8 cellular contexts compared by ENCODE assay signal in the genomic region with DNA sequence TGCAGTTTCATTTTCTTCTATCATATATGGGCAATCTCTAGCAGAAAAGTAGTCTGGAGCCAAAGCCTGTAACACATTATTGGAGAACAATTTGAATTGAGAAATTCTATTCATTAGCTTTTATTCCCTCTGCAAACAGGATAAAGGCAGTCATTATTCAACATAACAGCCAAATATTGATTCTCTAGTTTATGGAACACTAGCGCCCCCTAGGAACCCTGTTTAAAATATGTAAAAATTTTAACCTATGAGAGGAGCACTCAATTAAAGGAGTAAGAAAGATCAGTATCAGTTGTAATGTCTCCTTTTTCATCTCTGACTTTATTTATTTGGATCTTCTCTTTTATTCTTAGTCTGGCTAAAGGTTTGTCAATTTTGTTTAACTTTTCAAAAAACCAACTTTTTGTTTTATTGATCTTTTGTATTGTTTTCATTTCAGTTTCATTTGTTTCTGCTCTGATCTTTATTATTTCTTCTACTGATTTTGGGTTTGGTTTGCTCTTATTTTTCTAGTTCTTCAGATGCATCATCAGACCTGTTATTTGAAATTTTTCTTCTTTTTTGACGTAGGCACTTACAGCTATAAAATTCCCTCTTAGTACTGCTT. TPM values are rescaled to one million over a fixed set of nuclear protein-coding genes. Genes with fewer than 3 reads are reported as not detected.
DNase-seq lines count a peak whose midpoint lies in the region; ATAC-seq, FAIRE-seq and TF ChIP-seq lines count a peak whose summit lies in the region.

No MANE protein-coding gene starts in this region.

- H3K27ac Mint-ChIP-seq in Caco-2 (ENCODE audit: unreplicated experiment): no peak overlapping the region

- peak in 1 of 2 experiments; percentile 72 for DNase-seq in Caco-2
- DNase-seq in RWPE1 (ENCODE audit: low spot score): peak; percentile 13
- DNase-seq in frontal cortex (ENCODE audit: low spot score in 2 of 2): no peak
- DNase-seq in spleen: no peak
- DNase-seq in SKM-1 treated with dmso at 0.1 percent for 144 hours (lab: John Stamatoyannopoulos, UW; ENCODE audit: unreplicated experiment): no peak

- no peaks in the 10 kb centered on the region for H3K9me3 Mint-ChIP-seq in Caco-2 (ENCODE audit: unreplicated experiment)

- H3K4me1 ChIP-seq in Caco-2: no peaks in the 10 kb centered on the region
- H3K4me1 ChIP-seq in HEK293 (ENCODE audit: control insufficient read depth, insufficient read depth, low read length): no peaks in the 10 kb centered on the region
- H3K4me1 ChIP-seq in spleen: no peaks in the 10 kb centered on the region

- H3K9me3 ChIP-seq in Caco-2 (no peaks in the 10 kb centered on the region), HEK293 (ENCODE audit: control insufficient read depth, insufficient read depth, low read depth, low read length) (no peaks in the 10 kb centered on the region), spleen (peaks cover 0 to 4% (median 0%) of the 10 kb centered on the region in 8 donors)

- H3K4me3 Mint-ChIP-seq in Caco-2 (ENCODE audit: unreplicated experiment): no peak overlapping the region

- H3K27me3 ChIP-seq in Caco-2 (replicated peaks; ENCODE audit: control insufficient read depth, insufficient read depth, low read length): no peaks in the 10 kb centered on the region
- H3K27me3 ChIP-seq in spleen (replicated peaks in 1 of 7): no peaks in the 10 kb centered on the region

- POLR2A ChIA-PET in Caco-2 (lab: Charles Lee) (no interaction called here), HEK293 (lab: Yijun Ruan, JAX) (no interaction called here), RWPE1 (lab: Yijun Ruan, JAX; ENCODE audit: low non-redundant PET) (no interaction called here)

- H3K36me3 ChIP-seq in Caco-2 (ENCODE audit: control insufficient read depth, insufficient read depth, low read length): no peaks in the 10 kb centered on the region
- no peaks in the 10 kb centered on the region for H3K36me3 ChIP-seq in HEK293 (ENCODE audit: control insufficient read depth in 2 of 2, insufficient read depth in 1 of 2, low read length in 2 of 2)
- no peaks in the 10 kb centered on the region for H3K36me3 ChIP-seq in spleen

- no peak for TF ChIP-seq POLR2A in spleen (IDR thresholded peaks at IDR 0.05)

- peak; percentile 65 for FAIRE-seq in frontal cortex (lab: Jason Lieb, UNC)

- peaks cover 7% of the 10 kb centered on the region for H3K4me1 Mint-ChIP-seq in Caco-2 (ENCODE audit: low read depth, unreplicated experiment)

- H3K4me3 ChIP-seq in Caco-2 (ENCODE audit: low read depth, low read length): no peak overlapping the region
- no peak overlapping the region for H3K4me3 ChIP-seq in HEK293 (ENCODE audit: low read depth, low read length)
- H3K4me3 ChIP-seq in spleen: no peak overlapping the region

- TF ChIP-seq CTCF in Caco-2 (IDR thresholded peaks at IDR 0.05; ENCODE audit: insufficient read depth in 1 of 2, low read depth in 1 of 2, low read length in 1 of 2, severe bottlenecking in 1 of 2, unreplicated experiment in 1 of 2) (peak; percentile 52 to 72), HEK293 (tag by site-specific recombination; IDR thresholded peaks at IDR 0.05) (no peak), RWPE1 (conservative IDR thresholded peaks at IDR 0.05; ENCODE audit: low read depth) (peak; percentile 24; the same call in 1 of the 2 replicates), spleen (IDR thresholded peaks at IDR 0.05 in 8 of 11, conservative IDR thresholded peaks at IDR 0.05 in 3 of 11) (peak in 4 of 11 experiments; percentile 17 to 42 (median 24))

- no peak for ATAC-seq in HG02973 (IDR thresholded peaks at IDR 0.05; ENCODE audit: unreplicated experiment)
- no peak for ATAC-seq in HG03439 (IDR thresholded peaks at IDR 0.05; ENCODE audit: unreplicated experiment)

- no peaks in the 10 kb centered on the region for H3K36me3 Mint-ChIP-seq in Caco-2 (ENCODE audit: insufficient read depth, unreplicated experiment)

- intact Hi-C loops in Caco-2 (cut with micrococcal nuclease; ENCODE audit: unreplicated experiment) (loop anchor here (1.0 kb wide), 1 partner anchor 122 kb away; no protein-coding TSS in a partner anchor), spleen (cut with DNase I; ENCODE audit: low total_unique reads) (no loop called here)

- CTCF ChIA-PET in Caco-2 (lab: Charles Lee) (no interaction called here), HEK293 (lab: Yijun Ruan, JAX) (interaction anchor here (0.6 to 2.7 kb wide), 10 partner anchors 10 to 404 kb away, joined by 3 to 16 read pairs (median 3); no protein-coding TSS in a partner anchor), RWPE1 (lab: Yijun Ruan, JAX) (interaction anchor here (0.7 kb wide), 1 partner anchor 170 kb away, joined by 3 read pairs; no protein-coding TSS in a partner anchor)

- H3K27me3 Mint-ChIP-seq in Caco-2 (ENCODE audit: insufficient read depth, unreplicated experiment): peaks cover 3% of the 10 kb centered on the region

- H3K27ac ChIP-seq in HEK293 (ENCODE audit: extremely low read depth, low read depth, low read length): no peak overlapping the region
- no peak overlapping the region for H3K27ac ChIP-seq in RWPE1
- H3K27ac ChIP-seq in spleen: no peak overlapping the region

- BruUV-seq in Caco-2 (replicated peaks; lab: Mats Ljungman, UMichigan): no TSS peak

- WGBS in spleen, 5 donors: 27 to 55% (median 48%) methylated on average over 2 of the region's 2 CpGs

TF ChIP-seq in HEK293, 187 proteins besides CTCF, POLR2A, EP300 and RAD21:
- TF ChIP-seq ZNF654 (tag by site-specific recombination; IDR thresholded peaks at IDR 0.05; ENCODE audit: low read depth): peak; percentile 26
- no peak for TF ChIP-seq FEZF1 (tag by site-specific recombination; IDR thresholded peaks at IDR 0.05)

RNA-seq across cellular contexts. Expression of gene LMNTD1, which starts 4.8 kb away (rescaled TPM):
- total RNA-seq in Caco-2 (2022): 0.60 TPM in 1 of 2 replicates, not detected in the other
- 1.2 TPM for total RNA-seq in frontal cortex
- not detected for total RNA-seq in spleen
- under 1 TPM in 1 of 3 donors, not detected in 2; 0.05 TPM for polyA plus RNA-seq in spleen
